Comparison of ENCODE assay signal across 1 cellular context in genomic region chr12:95802482-95803264, GRCh38.
TF ChIP-seq lines count a peak whose summit lies in the region.

No MANE protein-coding gene starts in this region.

TF ChIP-seq in HepG2, 621 proteins besides CTCF, POLR2A, EP300 and RAD21 (continued from another document and continues in another):
- TF ChIP-seq PBX2 (CRISPR knock-in tag; IDR thresholded peaks at IDR 0.05) (no peak), CBX2 (IDR thresholded peaks at IDR 0.05; ENCODE audit: low read depth, low read length) (no peak), CBX2 (CRISPR knock-in tag; IDR thresholded peaks at IDR 0.05; ENCODE audit: low read depth) (no peak), MEIS2 (CRISPR knock-in tag; IDR thresholded peaks at IDR 0.05) (no peak), PHF5A (CRISPR knock-in tag; IDR thresholded peaks at IDR 0.05; ENCODE audit: low read depth, unreplicated experiment) (no peak), NCOA5 (CRISPR knock-in tag; IDR thresholded peaks at IDR 0.05) (no peak), ZHX2 (IDR thresholded peaks at IDR 0.05; ENCODE audit: low read depth) (no peak), ZHX2 (CRISPR knock-in tag; IDR thresholded peaks at IDR 0.05; ENCODE audit: borderline replicate concordance) (no peak), ZFP41 (CRISPR knock-in tag; IDR thresholded peaks at IDR 0.05; ENCODE audit: borderline replicate concordance) (no peak), ZNF362 (CRISPR knock-in tag; IDR thresholded peaks at IDR 0.05; ENCODE audit: borderline replicate concordance) (no peak), ZFP91 (CRISPR knock-in tag; IDR thresholded peaks at IDR 0.05; ENCODE audit: borderline replicate concordance) (no peak), ZNF501 (CRISPR knock-in tag; IDR thresholded peaks at IDR 0.05) (no peak), ZNF773 (CRISPR knock-in tag; IDR thresholded peaks at IDR 0.05; ENCODE audit: borderline replicate concordance) (no peak), ZNF33A (CRISPR knock-in tag; IDR thresholded peaks at IDR 0.05; ENCODE audit: borderline replicate concordance) (no peak), SAP130 (CRISPR knock-in tag; IDR thresholded peaks at IDR 0.05; ENCODE audit: low read depth) (peak; percentile 73), PCBP1 (IDR thresholded peaks at IDR 0.05; ENCODE audit: borderline replicate concordance, low read depth, low read length) (no peak), ZNF614 (CRISPR knock-in tag; IDR thresholded peaks at IDR 0.05; ENCODE audit: borderline replicate concordance) (no peak), CHD4 (IDR thresholded peaks at IDR 0.05; ENCODE audit: borderline replicate concordance, low read length) (no peak), NKX3-1 (CRISPR knock-in tag; IDR thresholded peaks at IDR 0.05) (no peak), HOXA9 (CRISPR knock-in tag; IDR thresholded peaks at IDR 0.05; ENCODE audit: borderline replicate concordance) (no peak), SNAPC2 (CRISPR knock-in tag; IDR thresholded peaks at IDR 0.05) (peak; percentile 69; the same call in 1 of the 2 replicates), RNF2 (conservative IDR thresholded peaks at IDR 0.05; ENCODE audit: low read depth) (no peak), GTF2F1 (IDR thresholded peaks at IDR 0.05; ENCODE audit: low read length) (no peak), ZNF570 (CRISPR knock-in tag; IDR thresholded peaks at IDR 0.05; ENCODE audit: borderline replicate concordance) (no peak), UBTF (CRISPR knock-in tag; IDR thresholded peaks at IDR 0.05) (no peak), ZNF547 (CRISPR knock-in tag; IDR thresholded peaks at IDR 0.05) (no peak), ZNF546 (CRISPR knock-in tag; conservative IDR thresholded peaks at IDR 0.05) (no peak), ZNF225 (CRISPR knock-in tag; IDR thresholded peaks at IDR 0.05) (no peak), THYN1 (CRISPR knock-in tag; IDR thresholded peaks at IDR 0.05; ENCODE audit: borderline replicate concordance, low read depth) (0 out of 2 replicates have a peak, but pooled peaks have one; percentile 35), SALL2 (CRISPR knock-in tag; IDR thresholded peaks at IDR 0.05) (no peak), ZNF75D (CRISPR knock-in tag; IDR thresholded peaks at IDR 0.05; ENCODE audit: borderline replicate concordance) (no peak), PRDM10 (CRISPR knock-in tag; IDR thresholded peaks at IDR 0.05; ENCODE audit: low read depth) (no peak), TERF1 (CRISPR knock-in tag; IDR thresholded peaks at IDR 0.05) (no peak), ZNF562 (CRISPR knock-in tag; IDR thresholded peaks at IDR 0.05; ENCODE audit: borderline replicate concordance) (no peak), KDM3A (CRISPR knock-in tag; IDR thresholded peaks at IDR 0.05; ENCODE audit: low read depth) (no peak), TRIM24 (CRISPR knock-in tag; IDR thresholded peaks at IDR 0.05) (no peak), YEATS4 (CRISPR knock-in tag; IDR thresholded peaks at IDR 0.05; ENCODE audit: borderline replicate concordance) (no peak), ARID5B (CRISPR knock-in tag; IDR thresholded peaks at IDR 0.05) (peak; percentile 94), ZNF549 (CRISPR knock-in tag; IDR thresholded peaks at IDR 0.05) (no peak), NR2C2 (CRISPR knock-in tag; IDR thresholded peaks at IDR 0.05; ENCODE audit: borderline replicate concordance) (no peak; the same call in 1 of the 2 replicates), ZNF432 (CRISPR knock-in tag; IDR thresholded peaks at IDR 0.05; ENCODE audit: borderline replicate concordance) (no peak), ATF1 (CRISPR knock-in tag; IDR thresholded peaks at IDR 0.05) (peak; percentile 27; the same call in 1 of the 2 replicates), ZFP1 (CRISPR knock-in tag; IDR thresholded peaks at IDR 0.05) (0 out of 2 replicates have a peak, but pooled peaks have one; percentile 67)
